28 cellular contexts compared by ENCODE assay signal in genomic region chr19:19529783-19530422, GRCh38. TPM values are rescaled to one million over a fixed set of nuclear protein-coding genes. Genes with fewer than 3 reads are reported as not detected.
A peak's percentile ranks its signal among the peaks of the same experiment; 100 is the strongest.
DNase-seq lines count a peak whose midpoint lies in the region; ATAC-seq and TF ChIP-seq lines count a peak whose summit lies in the region.
"Had no signal": no experiment of that assay in that cellular context is flagged by ENCODE, and none has a peak within 500 bp of the region (broad histone marks: within the 10 kb centered on the region; RNA-seq: fewer than 3 reads in every experiment).

No MANE protein-coding gene starts in this region.

- TF ChIP-seq CTCF in SK-N-SH (IDR thresholded peaks at IDR 0.05) = no peak
- no peak for TF ChIP-seq CTCF in OCI-LY1 (IDR thresholded peaks at IDR 0.05; ENCODE audit: low read length)
- no peak for TF ChIP-seq CTCF in dorsolateral prefrontal cortex (IDR thresholded peaks at IDR 0.05 in 54 of 56, conservative IDR thresholded peaks at IDR 0.05 in 2 of 56; ENCODE audit: low read depth in 1 of 56, partially characterized antibody in 56 of 56)

- ATAC-seq in SK-N-SH treated with all-trans-retinoic acid at 6 μM for 48 hours (peak; percentile 1; the same call in 1 of the 3 replicates), left ventricle myocardium superior (no peak)
- ATAC-seq: activated CD4-positive, CD25-positive, alpha-beta regulatory T cell treated with anti-CD3 and anti-CD28 coated beads, Interleukin-2, amount 50 U/mL, for 24 hours; body of pancreas; naive thymus-derived CD8-positive, alpha-beta T cell; PC-3; Right ventricle myocardium inferior; stimulated activated memory B cell treated with anti-CD40 and anti-IgM and Interleukin-4, amounts not matched to agents 10 μg/mL and 1 μg/mL and 100 μg/mL, for 72 hours had no signal

- peaks cover 5 to 12% of the 10 kb centered on the region in 2 experiments for H3K36me3 ChIP-seq in SK-N-SH (replicated peaks in 1 of 2; ENCODE audit: control insufficient read depth in 1 of 2, insufficient read depth in 2 of 2, low read length in 1 of 2)
- peaks cover 40% of the 10 kb centered on the region for H3K36me3 ChIP-seq in OCI-LY1 (ENCODE audit: insufficient read depth, low read length)

- peaks cover 8% of the 10 kb centered on the region; the same call in 1 of the 2 replicates for H3K79me2 ChIP-seq in SK-N-SH (ENCODE audit: insufficient read depth)
- no peaks in the 10 kb centered on the region for H3K79me2 ChIP-seq in OCI-LY1 (ENCODE audit: insufficient read depth, low read length)

- H2AFZ ChIP-seq in SK-N-SH (ENCODE audit: low read depth) = no peak overlapping the region
- H2AFZ ChIP-seq in OCI-LY1 (ENCODE audit: low read length) = no peak overlapping the region

- intact Hi-C loops in dorsolateral prefrontal cortex (cut with DNase I) (loop anchor here in 1 of 2 donors (5.0 kb wide), 2 partner anchors 112 to 427 kb away; partner anchors contain the start of gene GMIP), left ventricle myocardium superior (cut with micrococcal nuclease) (no loop called here)

- H3K4me3 ChIP-seq in SK-N-SH (ENCODE audit: low read depth in 2 of 2, low read length in 1 of 2) (no peak overlapping the region), OCI-LY1 (ENCODE audit: low read depth, low read length, poor library complexity, severe bottlenecking) (no peak overlapping the region), dorsolateral prefrontal cortex (peak overlapping the region in 47 of 59 donors; percentile 10 to 70 (median 59))
- H3K4me3 ChIP-seq: adrenal gland, body of pancreas, skin epidermis had no signal

- CTCF ChIA-PET in SK-N-SH (lab: Yijun Ruan, JAX) = interaction anchor here (1.3 to 15.3 kb wide), 7 partner anchors 9 to 110 kb away, joined by 3 to 258 read pairs (median 19); partner anchors contain the start of genes CILP2, GMIP, NDUFA13 and TSSK6

- no peak overlapping the region for H3K9ac ChIP-seq in SK-N-SH
- no peak overlapping the region for H3K9ac ChIP-seq in OCI-LY1 (ENCODE audit: low read length)

- WGBS in SK-N-SH (ENCODE audit: low lambda C conversion rate) = 100% methylated on average over 6 of the region's 11 CpGs

- no peak overlapping the region for H3K27ac ChIP-seq in SK-N-SH (ENCODE audit: low read depth in 2 of 2, low read length in 1 of 2)
- peak overlapping the region; percentile 14 for H3K27ac ChIP-seq in OCI-LY1 (ENCODE audit: low read depth, low read length, poor library complexity, severe bottlenecking)
- H3K27ac ChIP-seq in dorsolateral prefrontal cortex = peak overlapping the region in 31 of 59 donors; percentile 6 to 82 (median 57)
- H3K27ac ChIP-seq: 22Rv1, adrenal gland, body of pancreas, skin epidermis had no signal

- no peak for TF ChIP-seq RAD21 in SK-N-SH (IDR thresholded peaks at IDR 0.05; ENCODE audit: low read length)

- DNase-seq in SK-N-SH (no peak), dorsolateral prefrontal cortex (no peak), putamen (ENCODE audit: low spot score) (peak; percentile 31), left ventricle myocardium superior (no peak), RKO (ENCODE audit: low spot score) (no peak)
- no peak for DNase-seq in central memory CD4-positive, alpha-beta T cell
- DNase-seq: activated CD4-positive, alpha-beta T cell treated with anti-CD3 and anti-CD28 coated beads, Interleukin-2, amount 50 U/mL, for 48 hours; activated naive CD4-positive, alpha-beta T cell treated with Interleukin-2 at 50 U/mL for 16 hours; adrenal gland; body of pancreas; CD4-positive, CD25-positive, alpha-beta regulatory T cell; Karpas-422; naive thymus-derived CD8-positive, alpha-beta T cell; NCI-H1417 treated with DMSO at 0.1 percent for 48 hours; NCI-H2081; NCI-H2227 treated with DMSO at 0.1 percent for 48 hours; NCI-H526; PC-3; trophoblast cell had no signal

- H3F3A ChIP-seq in SK-N-SH (replicated peaks; ENCODE audit: insufficient read depth) = peaks cover 14% of the 10 kb centered on the region
- no peaks in the 10 kb centered on the region; the same call in 1 of the 2 replicates for H3F3A ChIP-seq in OCI-LY1 (ENCODE audit: insufficient read depth, low read length)

- H3K27me3 ChIP-seq in SK-N-SH (ENCODE audit: insufficient read depth) (no peaks in the 10 kb centered on the region), OCI-LY1 (ENCODE audit: insufficient read depth, low read length) (no peaks in the 10 kb centered on the region), dorsolateral prefrontal cortex (no peaks in the 10 kb centered on the region)
- H3K27me3 ChIP-seq: adrenal gland, body of pancreas had no signal

- POLR2A ChIA-PET in SK-N-SH (lab: Yijun Ruan, JAX) = interaction anchor here (0.9 to 2.5 kb wide), 3 partner anchors 11 to 114 kb away, joined by 5 to 15 read pairs (median 6); partner anchors contain the start of genes GMIP, NDUFA13 and TSSK6

- TF ChIP-seq EP300 in SK-N-SH (IDR thresholded peaks at IDR 0.05; ENCODE audit: borderline replicate concordance in 1 of 2, low read depth in 1 of 2, low read length in 1 of 2) = no peak

- H3K4me2 ChIP-seq in SK-N-SH = no peak overlapping the region
- H3K4me2 ChIP-seq in OCI-LY1 (ENCODE audit: low read length) = no peak overlapping the region

- peaks cover 26% of the 10 kb centered on the region for H4K20me1 ChIP-seq in SK-N-SH (ENCODE audit: insufficient read depth)
- no peaks in the 10 kb centered on the region for H4K20me1 ChIP-seq in OCI-LY1 (ENCODE audit: insufficient read depth, low read length)

- no peaks in the 10 kb centered on the region for H3K9me3 ChIP-seq in SK-N-SH
- H3K9me3 ChIP-seq in OCI-LY1 (ENCODE audit: low read length) = no peaks in the 10 kb centered on the region
- H3K9me3 ChIP-seq: adrenal gland, body of pancreas had no signal

- H3K9me2 ChIP-seq in SK-N-SH (no peaks in the 10 kb centered on the region), OCI-LY1 (ENCODE audit: low read depth, low read length) (no peaks in the 10 kb centered on the region)

- H3K4me1 ChIP-seq in SK-N-SH (ENCODE audit: control insufficient read depth in 1 of 2, insufficient read depth in 2 of 2, low read depth in 1 of 2, low read length in 1 of 2) (peaks cover 0 to 14% of the 10 kb centered on the region in 2 experiments; a peak in 1 of 4 replicates), OCI-LY1 (ENCODE audit: insufficient read depth, low read length, severe bottlenecking) (peaks cover 31% of the 10 kb centered on the region)
- H3K4me1 ChIP-seq: adrenal gland had no signal

TF ChIP-seq in SK-N-SH treated with all-trans-retinoic acid at 6 μM for 48 hours, 23 proteins besides CTCF, POLR2A, EP300 and RAD21:
- TF ChIP-seq ZFP3 (CRISPR knock-in tag; IDR thresholded peaks at IDR 0.05) (0 out of 2 replicates have a peak, but pooled peaks have one; percentile 17), BACH2 (CRISPR knock-in tag; IDR thresholded peaks at IDR 0.05; ENCODE audit: borderline replicate concordance) (no peak)

TF ChIP-seq in SK-N-SH, 30 proteins besides CTCF, POLR2A, EP300 and RAD21 (continues in another document):
- TF ChIP-seq JUND (IDR thresholded peaks at IDR 0.05) (no peak), RCOR1 (IDR thresholded peaks at IDR 0.05; ENCODE audit: low read length) (no peak), TEAD4 (IDR thresholded peaks at IDR 0.05; ENCODE audit: borderline replicate concordance, insufficient read depth) (no peak), RFX5 (IDR thresholded peaks at IDR 0.05; ENCODE audit: low read length) (no peak), GATA2 (CRISPR knock-in tag; IDR thresholded peaks at IDR 0.05) (no peak), MEF2A (IDR thresholded peaks at IDR 0.05; ENCODE audit: borderline replicate concordance, low read depth) (no peak), TCF12 (IDR thresholded peaks at IDR 0.05) (no peak), GABPA (IDR thresholded peaks at IDR 0.05; ENCODE audit: low read depth) (no peak)
- TF ChIP-seq, protein P1, sequence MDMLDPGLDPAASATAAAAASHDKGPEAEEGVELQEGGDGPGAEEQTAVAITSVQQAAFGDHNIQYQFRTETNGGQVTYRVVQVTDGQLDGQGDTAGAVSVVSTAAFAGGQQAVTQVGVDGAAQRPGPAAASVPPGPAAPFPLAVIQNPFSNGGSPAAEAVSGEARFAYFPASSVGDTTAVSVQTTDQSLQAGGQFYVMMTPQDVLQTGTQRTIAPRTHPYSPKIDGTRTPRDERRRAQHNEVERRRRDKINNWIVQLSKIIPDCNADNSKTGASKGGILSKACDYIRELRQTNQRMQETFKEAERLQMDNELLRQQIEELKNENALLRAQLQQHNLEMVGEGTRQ (IDR thresholded peaks at IDR 0.05; ENCODE audit: borderline replicate concordance, low read depth, low read length) = no peak

RNA-seq across cellular contexts. Expression of gene YJEFN3, which starts 1.2 kb away (rescaled TPM):
- 7.2 and 7.5 TPM in 2 replicates for polyA plus RNA-seq in SK-N-SH (2012; rRNA removed)
- 0.84 and 0.97 TPM in 2 replicates for polyA plus RNA-seq in SK-N-SH (2012; cell fraction: cytosol; rRNA removed)
- 66.2 and 111 TPM in 2 replicates for polyA plus RNA-seq in SK-N-SH (2012; cell fraction: nucleus; rRNA removed)
- total RNA-seq in dorsolateral prefrontal cortex = 100 to 1,000 TPM in 2 of 120 experiments, 10 to 100 TPM in 118; 23.4 to 122 (median 60.0) TPM
- total RNA-seq in left ventricle myocardium superior = 9.4 TPM
- polyA plus RNA-seq: CD4-positive, CD25-positive, alpha-beta regulatory T cell had no signal

RNA-seq across cellular contexts. Expression of gene CILP2, which starts 8.2 kb away (rescaled TPM):
- 0.96 and 1.9 TPM in 2 replicates for polyA plus RNA-seq in SK-N-SH (2012; rRNA removed)
- polyA plus RNA-seq in SK-N-SH (2012; cell fraction: cytosol; rRNA removed) = 0.54 and 0.87 TPM in 2 replicates
- polyA plus RNA-seq in SK-N-SH (2012; cell fraction: nucleus; rRNA removed) = 3.1 and 3.9 TPM in 2 replicates
- 1 to 10 TPM in 27 of 120 experiments, under 1 TPM in 92, not detected in 1; 0.13 to 2.3 (median 0.68) TPM for total RNA-seq in dorsolateral prefrontal cortex
- total RNA-seq in left ventricle myocardium superior = 0.50 TPM
- total RNA-seq: endothelial cell of umbilical vein, kidney epithelial cell had no signal

RNA-seq across cellular contexts. Expression of gene NDUFA13, which starts 13.9 kb away (rescaled TPM):
- 1,643 and 1,828 TPM in 2 replicates for polyA plus RNA-seq in SK-N-SH (2012; rRNA removed)
- 1,527 and 1,826 TPM in 2 replicates for polyA plus RNA-seq in SK-N-SH (2012; cell fraction: cytosol; rRNA removed)
- 640 and 822 TPM in 2 replicates for polyA plus RNA-seq in SK-N-SH (2012; cell fraction: nucleus; rRNA removed)
- total RNA-seq in dorsolateral prefrontal cortex (100 to 1,000 TPM; 270 to 471 (median 352) TPM), left ventricle myocardium superior (1,297 TPM)

RNA-seq across cellular contexts. Expression of gene TSSK6, which starts 14.6 kb away (rescaled TPM):
- polyA plus RNA-seq in SK-N-SH (2012; rRNA removed) = 2.3 and 3.1 TPM in 2 replicates
- 0.98 and 1.6 TPM in 2 replicates for polyA plus RNA-seq in SK-N-SH (2012; cell fraction: cytosol; rRNA removed)
- 3.3 and 4.1 TPM in 2 replicates for polyA plus RNA-seq in SK-N-SH (2012; cell fraction: nucleus; rRNA removed)
- total RNA-seq in dorsolateral prefrontal cortex = 1 to 10 TPM in 103 of 120 experiments, under 1 TPM in 17; 0.44 to 4.5 (median 1.8) TPM
- total RNA-seq in left ventricle myocardium superior = 0.67 TPM

Comparison
In these comparisons a context has a peak if more than half of its experiments do, and no peak if none do; other contexts are left out.
1. H3K27ac ChIP-seq: peak in OCI-LY1 (single experiment) and dorsolateral prefrontal cortex (31 of 59); none in SK-N-SH (0 of 2).
2. H3K4me3 ChIP-seq: peak in dorsolateral prefrontal cortex (47 of 59); none in SK-N-SH (0 of 2) and OCI-LY1 (single experiment).